Comparison of ENCODE assay signal across 1 cellular context in the genomic region with DNA sequence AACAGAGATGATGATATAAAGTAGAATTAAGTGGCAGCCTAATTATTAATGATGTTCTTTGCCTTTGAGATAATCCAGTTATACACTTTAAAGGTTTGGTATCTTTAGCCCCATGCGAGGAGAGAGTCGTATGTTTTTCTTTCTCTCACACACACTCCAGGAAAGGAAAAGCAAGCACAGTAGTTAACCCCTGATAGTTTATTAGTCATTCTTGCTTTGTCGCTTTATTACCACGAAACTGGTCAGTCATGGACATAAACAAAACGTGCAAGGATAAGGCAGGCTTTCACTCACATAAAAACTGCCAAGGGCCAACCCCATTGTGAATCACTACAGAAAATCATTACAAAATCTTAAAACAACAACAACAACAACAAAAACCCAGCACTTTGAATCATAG.
TF ChIP-seq lines count a peak whose summit lies in the region.

No MANE protein-coding gene starts in this region.

TF ChIP-seq in WTC11, 78 proteins besides CTCF, POLR2A, EP300 and RAD21 (continued from another document):
- TF ChIP-seq, protein P1, sequence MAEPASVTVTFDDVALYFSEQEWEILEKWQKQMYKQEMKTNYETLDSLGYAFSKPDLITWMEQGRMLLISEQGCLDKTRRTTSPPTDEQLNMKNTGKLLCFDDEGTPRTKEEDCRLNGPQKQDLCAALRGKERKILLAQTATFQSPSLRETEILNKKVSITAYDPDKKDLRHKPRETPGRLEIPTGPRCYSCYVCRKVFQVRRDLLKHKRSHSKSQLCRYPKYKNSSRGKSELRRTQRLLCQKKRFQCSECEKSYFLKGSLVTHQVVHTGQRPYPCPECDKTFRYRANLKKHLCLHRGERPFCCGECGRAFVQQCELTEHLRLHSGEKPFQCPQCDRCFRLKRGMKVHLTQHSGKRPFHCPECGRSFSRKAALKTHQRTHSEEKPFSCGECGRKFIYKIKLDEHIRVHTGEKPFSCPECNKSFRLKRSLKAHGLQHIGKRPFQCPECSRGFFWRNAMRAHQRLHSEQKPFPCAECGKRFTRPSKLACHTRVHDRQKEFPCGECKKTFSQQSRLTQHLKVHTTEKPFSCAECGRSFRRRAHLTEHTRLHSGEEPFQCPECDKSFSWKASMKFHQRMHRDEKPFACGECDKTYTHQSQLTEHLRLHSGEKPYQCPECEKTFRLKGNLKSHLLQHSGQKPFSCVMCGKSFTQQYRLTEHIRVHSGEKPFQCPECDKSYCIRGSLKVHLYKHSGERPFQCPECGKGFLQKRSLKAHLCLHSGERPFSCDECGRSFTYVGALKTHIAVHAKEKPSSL (CRISPR knock-in tag; conservative IDR thresholded peaks at IDR 0.05), result no peak
- no peak for TF ChIP-seq GRHL2 (CRISPR knock-in tag; IDR thresholded peaks at IDR 0.05; ENCODE audit: insufficient replicate concordance, severe bottlenecking)
- no peak for TF ChIP-seq MXD4 (CRISPR knock-in tag; IDR thresholded peaks at IDR 0.05; ENCODE audit: borderline replicate concordance)
- no peak for TF ChIP-seq TEAD4 (CRISPR knock-in tag; IDR thresholded peaks at IDR 0.05)
- TF ChIP-seq, protein P2, sequence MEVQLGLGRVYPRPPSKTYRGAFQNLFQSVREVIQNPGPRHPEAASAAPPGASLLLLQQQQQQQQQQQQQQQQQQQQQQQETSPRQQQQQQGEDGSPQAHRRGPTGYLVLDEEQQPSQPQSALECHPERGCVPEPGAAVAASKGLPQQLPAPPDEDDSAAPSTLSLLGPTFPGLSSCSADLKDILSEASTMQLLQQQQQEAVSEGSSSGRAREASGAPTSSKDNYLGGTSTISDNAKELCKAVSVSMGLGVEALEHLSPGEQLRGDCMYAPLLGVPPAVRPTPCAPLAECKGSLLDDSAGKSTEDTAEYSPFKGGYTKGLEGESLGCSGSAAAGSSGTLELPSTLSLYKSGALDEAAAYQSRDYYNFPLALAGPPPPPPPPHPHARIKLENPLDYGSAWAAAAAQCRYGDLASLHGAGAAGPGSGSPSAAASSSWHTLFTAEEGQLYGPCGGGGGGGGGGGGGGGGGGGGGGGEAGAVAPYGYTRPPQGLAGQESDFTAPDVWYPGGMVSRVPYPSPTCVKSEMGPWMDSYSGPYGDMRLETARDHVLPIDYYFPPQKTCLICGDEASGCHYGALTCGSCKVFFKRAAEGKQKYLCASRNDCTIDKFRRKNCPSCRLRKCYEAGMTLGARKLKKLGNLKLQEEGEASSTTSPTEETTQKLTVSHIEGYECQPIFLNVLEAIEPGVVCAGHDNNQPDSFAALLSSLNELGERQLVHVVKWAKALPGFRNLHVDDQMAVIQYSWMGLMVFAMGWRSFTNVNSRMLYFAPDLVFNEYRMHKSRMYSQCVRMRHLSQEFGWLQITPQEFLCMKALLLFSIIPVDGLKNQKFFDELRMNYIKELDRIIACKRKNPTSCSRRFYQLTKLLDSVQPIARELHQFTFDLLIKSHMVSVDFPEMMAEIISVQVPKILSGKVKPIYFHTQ (CRISPR knock-in tag; IDR thresholded peaks at IDR 0.05), result no peak
- no peak for TF ChIP-seq SOX15 (CRISPR knock-in tag; IDR thresholded peaks at IDR 0.05)
- TF ChIP-seq NR3C1 (CRISPR knock-in tag; conservative IDR thresholded peaks at IDR 0.05; ENCODE audit: low read depth), result no peak
- no peak for TF ChIP-seq NFYB (CRISPR knock-in tag; conservative IDR thresholded peaks at IDR 0.05; ENCODE audit: low read depth)
- TF ChIP-seq ZNF671 (CRISPR knock-in tag; IDR thresholded peaks at IDR 0.05), result no peak
- TF ChIP-seq, protein P3, sequence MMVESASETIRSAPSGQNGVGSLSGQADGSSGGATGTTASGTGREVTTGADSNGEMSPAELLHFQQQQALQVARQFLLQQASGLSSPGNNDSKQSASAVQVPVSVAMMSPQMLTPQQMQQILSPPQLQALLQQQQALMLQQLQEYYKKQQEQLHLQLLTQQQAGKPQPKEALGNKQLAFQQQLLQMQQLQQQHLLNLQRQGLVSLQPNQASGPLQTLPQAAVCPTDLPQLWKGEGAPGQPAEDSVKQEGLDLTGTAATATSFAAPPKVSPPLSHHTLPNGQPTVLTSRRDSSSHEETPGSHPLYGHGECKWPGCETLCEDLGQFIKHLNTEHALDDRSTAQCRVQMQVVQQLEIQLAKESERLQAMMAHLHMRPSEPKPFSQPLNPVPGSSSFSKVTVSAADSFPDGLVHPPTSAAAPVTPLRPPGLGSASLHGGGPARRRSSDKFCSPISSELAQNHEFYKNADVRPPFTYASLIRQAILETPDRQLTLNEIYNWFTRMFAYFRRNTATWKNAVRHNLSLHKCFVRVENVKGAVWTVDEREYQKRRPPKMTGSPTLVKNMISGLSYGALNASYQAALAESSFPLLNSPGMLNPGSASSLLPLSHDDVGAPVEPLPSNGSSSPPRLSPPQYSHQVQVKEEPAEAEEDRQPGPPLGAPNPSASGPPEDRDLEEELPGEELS (CRISPR knock-in tag; IDR thresholded peaks at IDR 0.05), result no peak
- TF ChIP-seq SP1 (CRISPR knock-in tag; conservative IDR thresholded peaks at IDR 0.05), result no peak
- TF ChIP-seq ZNF263 (CRISPR knock-in tag; IDR thresholded peaks at IDR 0.05; ENCODE audit: low read depth), result no peak
- TF ChIP-seq, protein P4, sequence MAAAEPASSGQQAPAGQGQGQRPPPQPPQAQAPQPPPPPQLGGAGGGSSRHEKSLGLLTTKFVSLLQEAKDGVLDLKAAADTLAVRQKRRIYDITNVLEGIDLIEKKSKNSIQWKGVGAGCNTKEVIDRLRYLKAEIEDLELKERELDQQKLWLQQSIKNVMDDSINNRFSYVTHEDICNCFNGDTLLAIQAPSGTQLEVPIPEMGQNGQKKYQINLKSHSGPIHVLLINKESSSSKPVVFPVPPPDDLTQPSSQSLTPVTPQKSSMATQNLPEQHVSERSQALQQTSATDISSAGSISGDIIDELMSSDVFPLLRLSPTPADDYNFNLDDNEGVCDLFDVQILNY (CRISPR knock-in tag; IDR thresholded peaks at IDR 0.05), result no peak
